In genomic region chr3:164397462-164397861, GRCh38 we compare ENCODE assay signal across 16 cellular contexts.
DNase-seq lines count a peak whose midpoint lies in the region; FAIRE-seq lines count a peak whose summit lies in the region.
"Had no signal": no experiment of that assay in that cellular context is flagged by ENCODE, and none has a peak within 500 bp of the region (broad histone marks: within the 10 kb centered on the region; RNA-seq: fewer than 3 reads in every experiment).

No MANE protein-coding gene starts in this region.

- peak; percentile 81 for FAIRE-seq in colon (lab: Jason Lieb, UNC)
- FAIRE-seq: A549, D721Med, GM12891, GM19239 had no signal

- DNase-seq in DMS53 (lab: John Stamatoyannopoulos, UW) (peak; percentile 4), DMS53 treated with DMSO at 0.1 percent for 48 hours (lab: John Stamatoyannopoulos, UW; ENCODE audit: unreplicated experiment) (no peak), germinal center (ENCODE audit: low spot score) (no peak)
- no peak for DNase-seq in activated naive CD4-positive, alpha-beta T cell treated with anti-CD3 and anti-CD28 coated beads, Interleukin-2, amount 50 U/mL, for 16 hours
- DNase-seq: AML-193; Caco-2; Calu3; CD4-positive, alpha-beta T cell; CD8-positive, alpha-beta T cell; DMS79 treated with DMSO at 0.1 percent for 48 hours; GF-D8 had no signal
